In the genomic region with DNA sequence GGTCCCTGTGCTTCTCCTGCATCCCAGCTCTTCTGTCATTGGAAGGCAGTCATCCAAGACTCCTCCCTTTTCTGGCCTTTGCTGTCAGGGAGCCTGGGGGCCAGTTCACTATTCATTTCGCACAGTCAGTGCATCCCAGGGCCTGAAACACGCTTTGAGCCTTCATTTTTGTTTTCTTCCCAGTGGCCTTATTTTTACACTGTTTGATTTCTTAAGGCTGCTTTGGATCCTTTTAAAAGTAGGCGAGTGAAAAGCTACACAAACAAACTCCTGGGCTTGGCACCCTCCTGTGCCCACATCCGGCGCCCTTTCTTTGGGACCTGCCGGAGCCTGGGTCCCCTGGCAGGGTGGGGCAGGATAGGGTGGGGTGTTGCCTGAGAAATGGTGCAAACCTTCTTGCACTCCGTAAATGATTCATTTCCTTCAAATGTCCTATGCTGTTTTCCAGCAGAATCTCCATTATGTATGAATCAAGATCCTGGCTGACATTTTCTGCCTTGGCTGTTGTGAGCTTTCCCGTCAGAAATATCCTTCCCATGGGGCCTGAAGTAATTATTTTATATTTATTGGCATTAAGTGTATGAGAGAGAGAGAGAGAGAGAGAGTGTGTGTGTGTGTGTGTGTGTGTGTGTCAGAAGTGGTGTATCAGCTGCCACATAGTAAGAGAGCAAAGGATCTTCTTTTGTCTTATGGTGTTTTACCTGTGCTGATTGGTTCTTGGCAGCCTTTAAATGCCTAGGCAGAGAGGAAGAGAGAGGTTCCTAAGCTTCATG, we compare ENCODE assay signal across 9 cellular contexts. TPM values are rescaled to one million over a fixed set of nuclear protein-coding genes. Genes with fewer than 3 reads are reported as not detected.
DNase-seq lines count a peak whose midpoint lies in the region; ATAC-seq lines count a peak whose summit lies in the region.
"Had no signal": no experiment of that assay in that cellular context is flagged by ENCODE, and none has a peak within 500 bp of the region (broad histone marks: within the 10 kb centered on the region; RNA-seq: fewer than 3 reads in every experiment).

No MANE protein-coding gene starts in this region.

- H3K27ac ChIP-seq in GM23248 = peak overlapping the region; percentile 92
- H3K27ac ChIP-seq: cardiac muscle cell had no signal

- H3K27me3 ChIP-seq in GM23248 (replicated peaks; ENCODE audit: insufficient read depth) = no peaks in the 10 kb centered on the region
- H3K27me3 ChIP-seq: cardiac muscle cell had no signal

- no peaks in the 10 kb centered on the region for H4K20me1 ChIP-seq in GM23248 (ENCODE audit: insufficient read depth)

- peaks cover 38% of the 10 kb centered on the region for H3K4me1 ChIP-seq in GM23248 (ENCODE audit: insufficient read depth)

- peak overlapping the region; percentile 77 for H3K4me3 Mint-ChIP-seq in T-helper 17 cell

- peak overlapping the region; percentile 76 for H3K4me2 ChIP-seq in GM23248 (ENCODE audit: unreplicated experiment)

- H3K9me3 ChIP-seq in GM23248 (ENCODE audit: low read depth) (no peaks in the 10 kb centered on the region), T-helper 17 cell (ENCODE audit: control insufficient read depth, low read length, poor library complexity, severe bottlenecking) (no peaks in the 10 kb centered on the region)

- peaks cover 42% of the 10 kb centered on the region for H3F3A ChIP-seq in GM23248 (ENCODE audit: insufficient read depth)

- H3K9ac ChIP-seq in GM23248 = peak overlapping the region; percentile 74

- no peaks in the 10 kb centered on the region for H3K27me3 Mint-ChIP-seq in T-helper 17 cell

- H3K36me3 ChIP-seq in GM23248 (ENCODE audit: low read depth) = no peaks in the 10 kb centered on the region
- H3K36me3 ChIP-seq: cardiac muscle cell had no signal

- in situ Hi-C loops in GM23248 (cut with MboI) = no loop called here

- H3K79me2 ChIP-seq in GM23248 (ENCODE audit: insufficient read depth) = peaks cover 83% of the 10 kb centered on the region

- H3K4me3 ChIP-seq in GM23248 = peak overlapping the region; percentile 54
- H3K4me3 ChIP-seq: cardiac muscle cell had no signal

- H3K9me2 ChIP-seq in GM23248 (ENCODE audit: insufficient read depth) = no peaks in the 10 kb centered on the region

- peak overlapping the region; percentile 93 for H3K27ac Mint-ChIP-seq in T-helper 17 cell

- peak; percentile 75 for ATAC-seq in T-helper 17 cell
- ATAC-seq in esophagus mucosa = peak; percentile 88
- ATAC-seq in sciatic nerve = peak; percentile 77
- ATAC-seq in HG03139 (IDR thresholded peaks at IDR 0.05; ENCODE audit: unreplicated experiment) = no peak
- ATAC-seq in GM19397 (IDR thresholded peaks at IDR 0.05; ENCODE audit: unreplicated experiment) = no peak
- no peak for ATAC-seq in HG03469 (IDR thresholded peaks at IDR 0.05; ENCODE audit: unreplicated experiment)

- intact Hi-C loops in sciatic nerve (cut with DNase I) = no loop called here

- peak overlapping the region; percentile 64 for H2AFZ ChIP-seq in GM23248

- peaks cover 10% of the 10 kb centered on the region for H3K36me3 Mint-ChIP-seq in T-helper 17 cell (ENCODE audit: low read depth)

- 2 to 4% methylated on average over 8 of the region's 8 CpGs for WGBS in GM23248 (ENCODE audit: low coverage in 1 of 2, low lambda C conversion rate in 2 of 2, missing lambda C conversion rate in 2 of 2), 2 experiments

- DNase-seq in GM23248 (peak; percentile 89), T-helper 17 cell (peak in 1 of 3 donors; percentile 31), sciatic nerve (ENCODE audit: low spot score) (no peak), HK-2 (ENCODE audit: unreplicated experiment) (no peak)

- H3K4me1 Mint-ChIP-seq in T-helper 17 cell = peaks cover 58% of the 10 kb centered on the region

RNA-seq across cellular contexts. Expression of gene BCR, which starts 45.6 kb away (rescaled TPM):
- total RNA-seq in GM23248 (2014; rRNA removed; shearing (Covaris generic)) = 30.0 and 30.6 TPM in 2 replicates
- 3.3 and 4.7 TPM in 2 replicates for polyA plus RNA-seq in GM23248 (2016; fragmentation: Nextera tagmentation; extraction: Ambion mirVana)
- total RNA-seq in T-helper 17 cell (10 to 100 TPM; 91.8 to 93.2 TPM), esophagus mucosa (39.7 TPM), sciatic nerve (101 TPM)

Comparison
In these comparisons a context has a peak if more than half of its experiments do, and no peak if none do; other contexts are left out.
1. ATAC-seq: peak in T-helper 17 cell (single experiment), esophagus mucosa (single experiment) and sciatic nerve (single experiment); none in HG03139 (single experiment), GM19397 (single experiment) and HG03469 (single experiment).